31 cellular contexts compared by ENCODE assay signal in genomic region chr14:36979863-36980262, GRCh38.
"Had no signal": no experiment of that assay in that cellular context is flagged by ENCODE, and none has a peak within 500 bp of the region (broad histone marks: within the 10 kb centered on the region; RNA-seq: fewer than 3 reads in every experiment).

No MANE protein-coding gene starts in this region.

- H3K9me3 ChIP-seq: colonic mucosa had no signal

- H3K36me3 ChIP-seq: brain microvascular endothelial cell, colonic mucosa, WERI-Rb-1 had no signal

- H3K27me3 ChIP-seq: brain microvascular endothelial cell, colonic mucosa had no signal

- H3K9me3 Mint-ChIP-seq: activated T-helper 17 cell treated with anti-CD3 and anti-CD28 coated beads, Interleukin-2, amount 50 U/mL, for 72 hours had no signal

- ATAC-seq: activated CD4-positive, CD25-positive, alpha-beta regulatory T cell treated with anti-CD3 and anti-CD28 coated beads, Interleukin-2, amount 50 U/mL, for 24 hours; activated CD8-positive, alpha-beta T cell treated with anti-CD3 and anti-CD28 coated beads for 36 hours; activated T-cell treated with anti-CD3 and anti-CD28 coated beads, Interleukin-2, amount 50 U/mL, for 4 hours; activated T-helper 17 cell treated with anti-CD3 and anti-CD28 coated beads, Interleukin-2, amount 50 U/mL, for 72 hours; esophagus mucosa had no signal

- H3K27ac ChIP-seq: brain microvascular endothelial cell, colonic mucosa, WERI-Rb-1 had no signal

- H3K36me3 Mint-ChIP-seq: activated naive CD8-positive, alpha-beta T cell had no signal

- H3K4me3 Mint-ChIP-seq: activated B cell treated with CpG ODN at 0.5 μM for 24 hours; activated CD8-positive, alpha-beta T cell treated with anti-CD3 and anti-CD28 coated beads for 36 hours; activated naive CD8-positive, alpha-beta T cell; activated T-cell treated with anti-CD3 and anti-CD28 coated beads, Interleukin-2, amount 50 U/mL, for 4 hours; activated T-helper 17 cell treated with anti-CD3 and anti-CD28 coated beads, Interleukin-2, amount 50 U/mL, for 72 hours; T-helper 1 cell treated with Interleukin-12 subunit alpha and Interleukin-12 subunit beta and Interleukin-4 antibody, amounts not matched to agents 30 μg/mL and 1 μg/mL, for 36 hours had no signal

- H3K4me3 ChIP-seq: colonic mucosa had no signal

- FAIRE-seq: astrocyte, endometrium, endothelial cell of umbilical vein, frontal cortex had no signal

- H3K4me1 ChIP-seq: colonic mucosa had no signal

- H3K27ac Mint-ChIP-seq: activated B cell treated with CpG ODN at 0.5 μM for 24 hours; activated CD8-positive, alpha-beta T cell treated with anti-CD3 and anti-CD28 coated beads for 36 hours; activated naive CD8-positive, alpha-beta T cell; activated T-helper 17 cell treated with anti-CD3 and anti-CD28 coated beads, Interleukin-2, amount 50 U/mL, for 72 hours; T-helper 1 cell treated with Interleukin-12 subunit alpha and Interleukin-12 subunit beta and Interleukin-4 antibody, amounts not matched to agents 30 μg/mL and 1 μg/mL, for 36 hours had no signal

- H3K4me1 Mint-ChIP-seq: activated B cell treated with CpG ODN at 0.5 μM for 24 hours; activated T-helper 17 cell treated with anti-CD3 and anti-CD28 coated beads, Interleukin-2, amount 50 U/mL, for 72 hours had no signal

- H3K27me3 Mint-ChIP-seq: activated B cell treated with CpG ODN at 0.5 μM for 24 hours; activated CD8-positive, alpha-beta T cell treated with anti-CD3 and anti-CD28 coated beads for 36 hours; activated naive CD8-positive, alpha-beta T cell; activated T-helper 17 cell treated with anti-CD3 and anti-CD28 coated beads, Interleukin-2, amount 50 U/mL, for 72 hours had no signal

- DNase-seq: activated B cell treated with CpG ODN at 0.5 μM for 24 hours; activated CD4-positive, alpha-beta T cell treated with anti-CD3 and anti-CD28 coated beads for 48 hours; activated CD4-positive, alpha-beta T cell treated with anti-CD3 and anti-CD28 coated beads, Interleukin-2, amount 50 U/mL, for 1 hour; activated CD4-positive, alpha-beta T cell treated with anti-CD3 and anti-CD28 coated beads, Interleukin-2, amount 50 U/mL, for 48 hours; activated CD8-positive, alpha-beta memory T cell treated with anti-CD3 and anti-CD28 coated beads for 24 hours; activated CD8-positive, alpha-beta T cell treated with anti-CD3 and anti-CD28 coated beads for 36 hours; activated effector memory CD4-positive, alpha-beta T cell treated with Interleukin-2 at 50 U/mL for 16 hours; activated gamma-delta T cell treated with Interleukin-2 at 50 U/mL for 16 hours; activated naive CD4-positive, alpha-beta T cell treated with anti-CD3 and anti-CD28 coated beads, Interleukin-2, amount 50 U/mL, for 16 hours; activated naive CD4-positive, alpha-beta T cell treated with Interleukin-2 at 50 U/mL for 16 hours; activated T-cell treated with anti-CD3 and anti-CD28 coated beads, Interleukin-2, amount 50 U/mL, for 4 hours; amniotic stem cell; anterior cingulate cortex; brain microvascular endothelial cell; central memory CD4-positive, alpha-beta T cell; cerebellar nuclear complex; colonic mucosa; effector CD8-positive, alpha-beta T cell; foreskin fibroblast; head of caudate nucleus; T1000; WERI-Rb-1 had no signal
